8 cellular contexts compared by ENCODE assay signal in the genomic region with DNA sequence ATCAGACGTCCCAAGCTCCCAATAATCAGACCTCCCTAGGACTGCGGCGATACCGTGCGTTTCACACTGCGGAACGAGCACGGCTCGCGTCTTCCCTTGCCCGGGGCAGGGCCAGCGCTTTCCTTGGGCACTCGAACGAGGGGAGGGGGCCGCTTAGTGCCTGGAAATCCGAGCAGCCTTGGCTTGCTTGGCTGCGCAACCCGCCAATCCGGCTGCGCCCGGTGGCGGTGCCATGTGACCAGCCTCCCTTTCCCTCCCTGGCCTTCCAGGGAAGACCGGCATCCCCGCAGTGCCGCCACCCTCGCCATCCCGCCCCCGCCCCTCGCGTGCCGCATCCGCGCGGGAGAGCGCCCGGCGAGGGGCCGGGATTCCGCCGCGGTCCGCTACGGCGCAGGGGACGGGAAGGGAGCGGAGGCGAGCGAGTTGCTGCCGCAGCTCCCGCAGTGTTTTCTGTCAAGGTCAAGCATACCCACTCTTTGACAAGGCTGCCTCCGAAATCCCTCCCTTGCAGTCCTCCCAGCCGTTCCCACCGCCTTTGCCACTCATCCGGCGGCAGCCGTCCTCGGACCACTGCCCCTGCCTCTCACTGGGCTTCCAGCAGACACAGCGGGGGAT. TPM values are rescaled to one million over a fixed set of nuclear protein-coding genes. Genes with fewer than 3 reads are reported as not detected.
DNase-seq lines count a peak whose midpoint lies in the region; ATAC-seq and TF ChIP-seq lines count a peak whose summit lies in the region.

No MANE protein-coding gene starts in this region.

- ATAC-seq in right lobe of liver: peak; percentile 68 to 83 (median 79)
- peak; percentile 61 for ATAC-seq in stimulated activated naive CD8-positive, alpha-beta T cell treated with anti-CD3 and anti-CD28 coated beads, Interleukin-15, amount 100 ng/mL, for 72 hours
- no peak for ATAC-seq in GM21367 (IDR thresholded peaks at IDR 0.05; ENCODE audit: unreplicated experiment)

- no peak for DNase-seq in activated naive CD4-positive, alpha-beta T cell treated with anti-CD3 and anti-CD28 coated beads for 36 hours
- no peak for DNase-seq in activated naive CD4-positive, alpha-beta T cell (lab: John Stamatoyannopoulos, UW)
- DNase-seq in NCI-H82 (lab: John Stamatoyannopoulos, UW): peak; percentile 90
- peak; percentile 77 for DNase-seq in dermis blood vessel endothelial cell
- peak in 1 of 3 donors; percentile 63 for DNase-seq in right lobe of liver
- DNase-seq in stimulated activated naive CD8-positive, alpha-beta T cell treated with anti-CD3 and anti-CD28 coated beads, Interleukin-15, amount 100 ng/mL, for 72 hours: no peak
- no peak for DNase-seq in amniotic stem cell (lab: John Stamatoyannopoulos, UW)

- intact Hi-C loops in activated naive CD4-positive, alpha-beta T cell treated with anti-CD3 and anti-CD28 coated beads for 36 hours (cut with micrococcal nuclease): no loop called here
- intact Hi-C loops in right lobe of liver (cut with DNase I): no loop called here

- H3K27ac ChIP-seq in right lobe of liver: no peak overlapping the region

- H3K4me1 Mint-ChIP-seq in activated naive CD4-positive, alpha-beta T cell treated with anti-CD3 and anti-CD28 coated beads for 36 hours (ENCODE audit: low read depth): peaks cover 16% of the 10 kb centered on the region
- H3K4me1 Mint-ChIP-seq in stimulated activated naive CD8-positive, alpha-beta T cell treated with anti-CD3 and anti-CD28 coated beads, Interleukin-15, amount 100 ng/mL, for 72 hours: peaks cover 14% of the 10 kb centered on the region

- no peaks in the 10 kb centered on the region for H3K36me3 Mint-ChIP-seq in activated naive CD4-positive, alpha-beta T cell treated with anti-CD3 and anti-CD28 coated beads for 36 hours (ENCODE audit: low read depth)

- peak overlapping the region; percentile 38 to 53 (median 49) for H3K4me3 ChIP-seq in right lobe of liver

- H3K9me3 ChIP-seq in right lobe of liver: no peaks in the 10 kb centered on the region

- 5% methylated on average over 11 of the region's 58 CpGs for whole genome bisulfite sequencing in right lobe of liver (ENCODE audit: insufficient coverage, low coverage, low lambda C conversion rate, missing lambda C conversion rate)

- TF ChIP-seq CTCF in right lobe of liver (IDR thresholded peaks at IDR 0.05): no peak

- no peaks in the 10 kb centered on the region for H3K9me3 Mint-ChIP-seq in activated naive CD4-positive, alpha-beta T cell treated with anti-CD3 and anti-CD28 coated beads for 36 hours
- H3K9me3 Mint-ChIP-seq in stimulated activated naive CD8-positive, alpha-beta T cell treated with anti-CD3 and anti-CD28 coated beads, Interleukin-15, amount 100 ng/mL, for 72 hours: peaks cover 0 to 6% of the 10 kb centered on the region in 2 donors

- TF ChIP-seq POLR2A in right lobe of liver (IDR thresholded peaks at IDR 0.05): peak; percentile 24

- CTCF ChIA-PET in activated naive CD4-positive, alpha-beta T cell treated with anti-CD3 and anti-CD28 coated beads for 36 hours (lab: Charles Lee): interaction anchor here (0.6 kb wide), 1 partner anchor 8 kb away, joined by 3 read pairs; no protein-coding TSS in a partner anchor

- no peak overlapping the region for H3K27ac Mint-ChIP-seq in activated naive CD4-positive, alpha-beta T cell treated with anti-CD3 and anti-CD28 coated beads for 36 hours
- H3K27ac Mint-ChIP-seq in stimulated activated naive CD8-positive, alpha-beta T cell treated with anti-CD3 and anti-CD28 coated beads, Interleukin-15, amount 100 ng/mL, for 72 hours: no peak overlapping the region

- peaks cover 0 to 6% (median 0%) of the 10 kb centered on the region in 4 donors for H3K4me1 ChIP-seq in right lobe of liver

- H3K27me3 Mint-ChIP-seq in activated naive CD4-positive, alpha-beta T cell treated with anti-CD3 and anti-CD28 coated beads for 36 hours (ENCODE audit: low read depth): peaks cover 23% of the 10 kb centered on the region
- peaks cover 28% of the 10 kb centered on the region for H3K27me3 Mint-ChIP-seq in stimulated activated naive CD8-positive, alpha-beta T cell treated with anti-CD3 and anti-CD28 coated beads, Interleukin-15, amount 100 ng/mL, for 72 hours

- peak overlapping the region; percentile 66 for H3K4me3 Mint-ChIP-seq in activated naive CD4-positive, alpha-beta T cell treated with anti-CD3 and anti-CD28 coated beads for 36 hours
- peak overlapping the region; percentile 78 to 79 for H3K4me3 Mint-ChIP-seq in stimulated activated naive CD8-positive, alpha-beta T cell treated with anti-CD3 and anti-CD28 coated beads, Interleukin-15, amount 100 ng/mL, for 72 hours

- H3K36me3 ChIP-seq in right lobe of liver: no peaks in the 10 kb centered on the region

- no peaks in the 10 kb centered on the region for H3K27me3 ChIP-seq in right lobe of liver

RNA-seq across cellular contexts. Expression of a gene that starts 8.3 kb away (rescaled TPM):
- 10 to 100 TPM; 12.5 to 13.3 TPM for total RNA-seq in activated naive CD4-positive, alpha-beta T cell treated with anti-CD3 and anti-CD28 coated beads for 36 hours
- total RNA-seq in dermis blood vessel endothelial cell: 18.7 and 25.3 TPM in 2 replicates
- total RNA-seq in right lobe of liver: 10 to 100 TPM in 3 of 6 experiments, 1 to 10 TPM in 3; 4.6 to 12.1 (median 8.3) TPM

Comparison
In these comparisons a context has a peak if more than half of its experiments do, and no peak if none do; other contexts are left out.
1. DNase-seq: peak in NCI-H82 (single experiment) and dermis blood vessel endothelial cell (single experiment); none in activated naive CD4-positive, alpha-beta T cell treated with anti-CD3 and anti-CD28 coated beads for 36 hours (single experiment), activated naive CD4-positive, alpha-beta T cell (0 of 4), stimulated activated naive CD8-positive, alpha-beta T cell treated with anti-CD3 and anti-CD28 coated beads, Interleukin-15, amount 100 ng/mL, for 72 hours (0 of 2) and amniotic stem cell (single experiment).